Comparison of ENCODE assay signal across 10 cellular contexts in genomic region chr17:80649200-80649644, GRCh38.
A peak's percentile ranks its signal among the peaks of the same experiment; 100 is the strongest.
DNase-seq lines count a peak whose midpoint lies in the region; ATAC-seq and TF ChIP-seq lines count a peak whose summit lies in the region.
"Had no signal": no experiment of that assay in that cellular context is flagged by ENCODE, and none has a peak within 500 bp of the region (broad histone marks: within the 10 kb centered on the region; RNA-seq: fewer than 3 reads in every experiment).

No MANE protein-coding gene starts in this region.

- TF ChIP-seq POLR2A in spleen (IDR thresholded peaks at IDR 0.05) = no peak

- peak overlapping the region; percentile 81 for H3K27ac Mint-ChIP-seq in activated naive CD4-positive, alpha-beta T cell treated with anti-CD3 and anti-CD28 coated beads for 36 hours
- H3K27ac Mint-ChIP-seq in activated CD4-positive, alpha-beta memory T cell treated with anti-CD3 and anti-CD28 coated beads for 36 hours = peak overlapping the region; percentile 69

- H3K9me3 ChIP-seq in spleen = peaks cover 0 to 3% (median 2%) of the 10 kb centered on the region in 8 donors

- intact Hi-C loops in activated naive CD4-positive, alpha-beta T cell treated with anti-CD3 and anti-CD28 coated beads for 36 hours (cut with micrococcal nuclease) = loop anchor here (2.0 to 5.0 kb wide), 2 partner anchors 16 to 42 kb away; no protein-coding TSS in a partner anchor
- intact Hi-C loops in activated CD4-positive, alpha-beta memory T cell treated with anti-CD3 and anti-CD28 coated beads for 36 hours (cut with micrococcal nuclease) = loop anchor here (1.0 to 5.0 kb wide), 3 partner anchors 16 to 243 kb away; no protein-coding TSS in a partner anchor
- intact Hi-C loops in spleen (cut with DNase I; ENCODE audit: low total_unique reads) = no loop called here

- H3K27ac ChIP-seq in spleen = peak overlapping the region in 5 of 8 donors; percentile 56 to 74 (median 63)

- no peak overlapping the region for H3K4me3 Mint-ChIP-seq in activated naive CD4-positive, alpha-beta T cell treated with anti-CD3 and anti-CD28 coated beads for 36 hours
- H3K4me3 Mint-ChIP-seq in activated CD4-positive, alpha-beta memory T cell treated with anti-CD3 and anti-CD28 coated beads for 36 hours = no peak overlapping the region
- H3K4me3 Mint-ChIP-seq: neural crest cell, WTC11 had no signal

- CTCF ChIA-PET in activated naive CD4-positive, alpha-beta T cell treated with anti-CD3 and anti-CD28 coated beads for 36 hours (lab: Charles Lee) = interaction anchor here (0.8 to 1.8 kb wide), 4 partner anchors 9 to 74 kb away, joined by 3 to 5 read pairs (median 4); no protein-coding TSS in a partner anchor
- CTCF ChIA-PET in activated CD4-positive, alpha-beta memory T cell treated with anti-CD3 and anti-CD28 coated beads for 36 hours (lab: Charles Lee) = interaction anchor here (0.8 to 2.0 kb wide), 7 partner anchors 13 to 250 kb away, joined by 3 to 9 read pairs (median 4); no protein-coding TSS in a partner anchor

- DNase-seq in activated naive CD4-positive, alpha-beta T cell treated with anti-CD3 and anti-CD28 coated beads for 36 hours = no peak
- DNase-seq in activated naive CD4-positive, alpha-beta T cell (lab: John Stamatoyannopoulos, UW) = no peak
- DNase-seq in activated CD4-positive, alpha-beta memory T cell treated with anti-CD3 and anti-CD28 coated beads for 36 hours = peak; percentile 32
- DNase-seq in dermis blood vessel endothelial cell (peak; percentile 6), spleen (no peak), putamen (ENCODE audit: low spot score) (no peak), COLO829 (ENCODE audit: low spot score) (no peak)

- no peaks in the 10 kb centered on the region for H3K27me3 Mint-ChIP-seq in activated naive CD4-positive, alpha-beta T cell treated with anti-CD3 and anti-CD28 coated beads for 36 hours (ENCODE audit: low read depth)
- H3K27me3 Mint-ChIP-seq in activated CD4-positive, alpha-beta memory T cell treated with anti-CD3 and anti-CD28 coated beads for 36 hours = no peaks in the 10 kb centered on the region

- peaks cover 77% of the 10 kb centered on the region for H3K4me1 Mint-ChIP-seq in activated naive CD4-positive, alpha-beta T cell treated with anti-CD3 and anti-CD28 coated beads for 36 hours (ENCODE audit: low read depth)
- H3K4me1 Mint-ChIP-seq in activated CD4-positive, alpha-beta memory T cell treated with anti-CD3 and anti-CD28 coated beads for 36 hours (ENCODE audit: low read depth) = peaks cover 75% of the 10 kb centered on the region

- peaks cover 0 to 8% (median 0%) of the 10 kb centered on the region in 6 donors for H3K36me3 ChIP-seq in spleen

- no peak overlapping the region for H3K4me3 ChIP-seq in spleen

- no peaks in the 10 kb centered on the region for H3K27me3 ChIP-seq in spleen (replicated peaks in 1 of 7)

- ATAC-seq in GM18511 (IDR thresholded peaks at IDR 0.05; ENCODE audit: unreplicated experiment) = no peak

- H3K36me3 Mint-ChIP-seq in activated naive CD4-positive, alpha-beta T cell treated with anti-CD3 and anti-CD28 coated beads for 36 hours (ENCODE audit: low read depth) = peaks cover 29% of the 10 kb centered on the region
- peaks cover 13% of the 10 kb centered on the region for H3K36me3 Mint-ChIP-seq in activated CD4-positive, alpha-beta memory T cell treated with anti-CD3 and anti-CD28 coated beads for 36 hours
- H3K36me3 Mint-ChIP-seq: WTC11 had no signal

- POLR2A ChIA-PET in activated CD4-positive, alpha-beta memory T cell treated with anti-CD3 and anti-CD28 coated beads for 36 hours (lab: Charles Lee) = interaction anchor here (1.0 to 1.5 kb wide), 3 partner anchors 12 to 184 kb away, joined by 3 to 4 read pairs (median 4); no protein-coding TSS in a partner anchor

- H3K4me1 ChIP-seq in spleen = peaks cover 12 to 42% (median 19%) of the 10 kb centered on the region in 6 donors

- WGBS in spleen, 5 donors = 89 to 96% (median 94%) methylated on average over 10 of the region's 10 CpGs

- TF ChIP-seq CTCF in spleen (IDR thresholded peaks at IDR 0.05 in 8 of 11, conservative IDR thresholded peaks at IDR 0.05 in 3 of 11) = no peak

- peaks cover 3% of the 10 kb centered on the region for H3K9me3 Mint-ChIP-seq in activated naive CD4-positive, alpha-beta T cell treated with anti-CD3 and anti-CD28 coated beads for 36 hours
- peaks cover 4% of the 10 kb centered on the region for H3K9me3 Mint-ChIP-seq in activated CD4-positive, alpha-beta memory T cell treated with anti-CD3 and anti-CD28 coated beads for 36 hours
- H3K9me3 Mint-ChIP-seq: neural crest cell, WTC11 had no signal

Comparison
In these comparisons a context has a peak if more than half of its experiments do, and no peak if none do; other contexts are left out.
1. DNase-seq: peak in activated CD4-positive, alpha-beta memory T cell treated with anti-CD3 and anti-CD28 coated beads for 36 hours (single experiment) and dermis blood vessel endothelial cell (single experiment); none in activated naive CD4-positive, alpha-beta T cell treated with anti-CD3 and anti-CD28 coated beads for 36 hours (single experiment), activated naive CD4-positive, alpha-beta T cell (0 of 4), spleen (single experiment), putamen (single experiment) and COLO829 (single experiment).